In genomic region chr13:73288596-73288995, GRCh38 we compare ENCODE assay signal across 18 cellular contexts.
DNase-seq lines count a peak whose midpoint lies in the region; ATAC-seq and TF ChIP-seq lines count a peak whose summit lies in the region.
"Had no signal": no experiment of that assay in that cellular context is flagged by ENCODE, and none has a peak within 500 bp of the region (broad histone marks: within the 10 kb centered on the region; RNA-seq: fewer than 3 reads in every experiment).

No MANE protein-coding gene starts in this region.

- peaks cover 21% of the 10 kb centered on the region for H3K9me3 Mint-ChIP-seq in type B pancreatic cell
- H3K9me3 Mint-ChIP-seq: GM23338 had no signal

- no peaks in the 10 kb centered on the region for H3K9me3 ChIP-seq in SK-N-SH
- no peaks in the 10 kb centered on the region for H3K9me3 ChIP-seq in OCI-LY7 (ENCODE audit: low read length)
- no peaks in the 10 kb centered on the region for H3K9me3 ChIP-seq in MG63

- no peaks in the 10 kb centered on the region for H3K27me3 Mint-ChIP-seq in type B pancreatic cell

- BruUV-seq in OCI-LY7 (replicated peaks; lab: Mats Ljungman, UMichigan): no TSS peak

- no peaks in the 10 kb centered on the region for H3F3A ChIP-seq in SK-N-SH (replicated peaks; ENCODE audit: insufficient read depth)

- 0 out of 2 replicates have a peak overlapping the region, but pooled peaks have one; percentile 24 for H2AFZ ChIP-seq in SK-N-SH (ENCODE audit: low read depth)
- peak overlapping the region; percentile 25; the same call in 1 of the 2 replicates for H2AFZ ChIP-seq in OCI-LY7 (ENCODE audit: low read length)
- H2AFZ ChIP-seq: PC-9 had no signal

- H3K4me1 ChIP-seq in SK-N-SH (ENCODE audit: control insufficient read depth in 1 of 2, insufficient read depth in 2 of 2, low read depth in 1 of 2, low read length in 1 of 2) (no peaks in the 10 kb centered on the region), OCI-LY7 (ENCODE audit: insufficient read depth, low read length, poor library complexity, severe bottlenecking) (no peaks in the 10 kb centered on the region)

- peak overlapping the region; percentile 27 for H3K4me3 Mint-ChIP-seq in type B pancreatic cell
- H3K4me3 Mint-ChIP-seq: GM23338 had no signal

- POLR2A ChIA-PET in SK-N-SH (lab: Yijun Ruan, JAX): no interaction called here
- POLR2A ChIA-PET in OCI-LY7 (lab: Charles Lee): no interaction called here

- H3K4me1 Mint-ChIP-seq in type B pancreatic cell (ENCODE audit: unreplicated experiment): peaks cover 9% of the 10 kb centered on the region

- intact Hi-C loops in OCI-LY7 (cut with micrococcal nuclease; ENCODE audit: unreplicated experiment): no loop called here

- CTCF ChIA-PET in SK-N-SH (lab: Yijun Ruan, JAX) (interaction anchor here (0.5 kb wide), 1 partner anchor 28 kb away, joined by 3 read pairs; no protein-coding TSS in a partner anchor), OCI-LY7 (lab: Charles Lee; ENCODE audit: unreplicated experiment) (no interaction called here)

- no peak overlapping the region for H3K4me2 ChIP-seq in SK-N-SH
- no peak overlapping the region for H3K4me2 ChIP-seq in OCI-LY7 (ENCODE audit: low read length)
- H3K4me2 ChIP-seq: GM23338, KMS-11, PC-9 had no signal

- 71% methylated on average over 6 of the region's 6 CpGs for WGBS in SK-N-SH (ENCODE audit: low lambda C conversion rate)

- DNase-seq in SK-N-SH: no peak
- no peak for DNase-seq in OCI-LY7 (ENCODE audit: low spot score)
- DNase-seq in epithelial cell of prostate (ENCODE audit: low read depth, low spot score): no peak
- DNase-seq in type B pancreatic cell (ENCODE audit: extremely low spot score, unreplicated experiment): no peak
- DNase-seq in NCI-H2171 (lab: John Stamatoyannopoulos, UW): no peak
- DNase-seq in MG63: no peak
- DNase-seq: Calu3, DMS79, NCI-H1436 treated with DMSO at 0.1 percent for 48 hours, NCI-H2081, NCI-H524, PC-9 had no signal

- H3K27ac ChIP-seq in SK-N-SH (ENCODE audit: low read depth in 2 of 2, low read length in 1 of 2) (no peak overlapping the region), OCI-LY7 (ENCODE audit: low read depth, low read length, poor library complexity, severe bottlenecking) (no peak overlapping the region), epithelial cell of prostate (peak overlapping the region; percentile 93)
- H3K27ac ChIP-seq: KMS-11, PC-9 had no signal

- peaks cover 3% of the 10 kb centered on the region for H3K36me3 Mint-ChIP-seq in type B pancreatic cell

- ATAC-seq in SK-N-SH treated with all-trans-retinoic acid at 6 μM for 48 hours (no peak), GM18519 (IDR thresholded peaks at IDR 0.05; ENCODE audit: low FRiP score, unreplicated experiment) (no peak)
- ATAC-seq: GM12878, GM23338 had no signal

- no peak overlapping the region for H3K9ac ChIP-seq in SK-N-SH
- H3K9ac ChIP-seq: BLaER1 treated with 17β-estradiol and CSF1 and Interleukin-3, amounts not matched to agents 10 nM and 100 nM; KMS-11 had no signal

- no peaks in the 10 kb centered on the region for H3K79me2 ChIP-seq in SK-N-SH (ENCODE audit: insufficient read depth)
- H3K79me2 ChIP-seq in OCI-LY7 (ENCODE audit: insufficient read depth, low read depth, low read length): no peaks in the 10 kb centered on the region

- H3K4me3 ChIP-seq in SK-N-SH (ENCODE audit: low read depth in 2 of 2, low read length in 1 of 2) (no peak overlapping the region), OCI-LY7 (ENCODE audit: low read depth, low read length, poor library complexity, severe bottlenecking) (no peak overlapping the region), MG63 (no peak overlapping the region)
- H3K4me3 ChIP-seq: BLaER1 treated with 17β-estradiol and CSF1 and Interleukin-3, amounts not matched to agents 10 nM and 100 nM; GM12878; GM23338; PC-9 had no signal

- H3K27ac Mint-ChIP-seq in type B pancreatic cell: peak overlapping the region; percentile 89
- H3K27ac Mint-ChIP-seq: GM23338 had no signal

- TF ChIP-seq CTCF in SK-N-SH (IDR thresholded peaks at IDR 0.05) (no peak), OCI-LY7 (conservative IDR thresholded peaks at IDR 0.05; ENCODE audit: low read length) (no peak), type B pancreatic cell (conservative IDR thresholded peaks at IDR 0.05) (no peak)

- no peak for TF ChIP-seq EP300 in SK-N-SH (IDR thresholded peaks at IDR 0.05; ENCODE audit: borderline replicate concordance in 1 of 2, low read depth in 1 of 2, low read length in 1 of 2)

- no peaks in the 10 kb centered on the region for H3K36me3 ChIP-seq in SK-N-SH (replicated peaks in 1 of 2; ENCODE audit: control insufficient read depth in 1 of 2, insufficient read depth in 2 of 2, low read length in 1 of 2)
- H3K36me3 ChIP-seq in OCI-LY7 (ENCODE audit: insufficient read depth, low read length): no peaks in the 10 kb centered on the region
- no peaks in the 10 kb centered on the region for H3K36me3 ChIP-seq in MG63
- H3K36me3 ChIP-seq: BLaER1 treated with 17β-estradiol and CSF1 and Interleukin-3, amounts not matched to agents 10 nM and 100 nM had no signal

- no peak for TF ChIP-seq RAD21 in SK-N-SH (IDR thresholded peaks at IDR 0.05; ENCODE audit: low read length)

- H3K27me3 ChIP-seq in SK-N-SH (ENCODE audit: insufficient read depth): no peaks in the 10 kb centered on the region
- H3K27me3 ChIP-seq in MG63: no peaks in the 10 kb centered on the region
- H3K27me3 ChIP-seq: BLaER1 treated with 17β-estradiol and CSF1 and Interleukin-3, amounts not matched to agents 10 nM and 100 nM had no signal

- H4K20me1 ChIP-seq in SK-N-SH (ENCODE audit: insufficient read depth) (no peaks in the 10 kb centered on the region), OCI-LY7 (ENCODE audit: insufficient read depth, low read length) (no peaks in the 10 kb centered on the region)
- H4K20me1 ChIP-seq: BLaER1 treated with 17β-estradiol and CSF1 and Interleukin-3, amounts not matched to agents 10 nM and 100 nM had no signal

- H3K9me2 ChIP-seq in SK-N-SH (no peaks in the 10 kb centered on the region), OCI-LY7 (ENCODE audit: insufficient read depth, low read length) (no peaks in the 10 kb centered on the region)

TF ChIP-seq in SK-N-SH, 30 proteins besides CTCF, POLR2A, EP300 and RAD21:
- TF ChIP-seq TAF1 (IDR thresholded peaks at IDR 0.05; ENCODE audit: borderline replicate concordance, low read depth, low read length) (no peak), TEAD4 (IDR thresholded peaks at IDR 0.05; ENCODE audit: borderline replicate concordance, insufficient read depth) (no peak), MXI1 (IDR thresholded peaks at IDR 0.05; ENCODE audit: low read depth, low read length) (no peak), SIN3A (IDR thresholded peaks at IDR 0.05; ENCODE audit: borderline replicate concordance, low read depth, low read length) (no peak), MAX (IDR thresholded peaks at IDR 0.05; ENCODE audit: low read depth) (no peak), SMC3 (IDR thresholded peaks at IDR 0.05; ENCODE audit: low read depth, low read length) (no peak), POLR2AphosphoS5 (IDR thresholded peaks at IDR 0.05; ENCODE audit: low read depth, low read length) (no peak), EZH2phosphoT487 (IDR thresholded peaks at IDR 0.05; ENCODE audit: borderline replicate concordance, low read depth) (no peak), FOXM1 (IDR thresholded peaks at IDR 0.05; ENCODE audit: low read depth) (no peak), GATA2 (CRISPR knock-in tag; IDR thresholded peaks at IDR 0.05) (no peak)

TF ChIP-seq in SK-N-SH treated with all-trans-retinoic acid at 6 μM for 48 hours, 23 proteins besides CTCF, POLR2A, EP300 and RAD21 (continues in another document):
- TF ChIP-seq TSHZ2 (CRISPR knock-in tag; IDR thresholded peaks at IDR 0.05): no peak
- no peak for TF ChIP-seq CSRNP3 (CRISPR knock-in tag; IDR thresholded peaks at IDR 0.05)
